Comparison of ENCODE assay signal across 8 cellular contexts in the genomic region with DNA sequence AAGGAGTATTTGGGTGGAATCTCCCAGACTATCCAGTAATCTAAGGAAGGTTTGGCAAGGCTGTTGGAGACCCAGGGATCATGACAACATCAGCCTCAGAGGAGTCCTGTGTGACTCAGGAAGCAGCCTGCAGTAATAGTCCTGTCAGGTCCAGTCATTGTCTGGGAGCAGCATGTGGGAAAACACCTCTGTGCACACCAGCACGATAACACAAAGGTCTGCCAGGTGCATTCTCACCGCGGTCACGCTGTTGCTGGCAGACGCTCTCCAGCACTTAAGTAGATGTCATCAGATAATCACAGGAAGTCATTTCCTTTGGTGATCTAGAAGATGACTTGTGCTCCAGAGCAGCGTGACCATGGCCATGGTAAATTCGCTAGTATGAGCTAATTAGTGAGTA.
DNase-seq lines count a peak whose midpoint lies in the region; ATAC-seq and TF ChIP-seq lines count a peak whose summit lies in the region.

No MANE protein-coding gene starts in this region.

- peak; percentile 70 for ATAC-seq in HG02852 (IDR thresholded peaks at IDR 0.05; ENCODE audit: unreplicated experiment)
- peak; percentile 86 for ATAC-seq in T-helper 17 cell
- no peak for ATAC-seq in HG03521 (IDR thresholded peaks at IDR 0.05; ENCODE audit: unreplicated experiment)

- no peaks in the 10 kb centered on the region for H3K9me3 Mint-ChIP-seq in immature natural killer cell

- H3K9me3 ChIP-seq in T-helper 17 cell (ENCODE audit: control insufficient read depth, low read length, poor library complexity, severe bottlenecking), result no peaks in the 10 kb centered on the region

- H3K27me3 Mint-ChIP-seq in T-helper 17 cell (no peaks in the 10 kb centered on the region), immature natural killer cell (ENCODE audit: low read depth in 3 of 3) (peaks cover 0 to 2% (median 0%) of the 10 kb centered on the region in 3 donors)

- H3K36me3 Mint-ChIP-seq in T-helper 17 cell (ENCODE audit: low read depth), result peaks cover 3% of the 10 kb centered on the region
- peaks cover 0 to 15% (median 0%) of the 10 kb centered on the region in 3 donors for H3K36me3 Mint-ChIP-seq in immature natural killer cell

- H3K4me3 Mint-ChIP-seq in T-helper 17 cell (peak overlapping the region; percentile 71), immature natural killer cell (peak overlapping the region in 4 of 5 donors; percentile 18 to 46 (median 28))

- H3K27ac Mint-ChIP-seq in T-helper 17 cell (peak overlapping the region; percentile 78), immature natural killer cell (peak overlapping the region; percentile 21 to 87 (median 62))

- TF ChIP-seq CTCF in GM10248 (IDR thresholded peaks at IDR 0.05; ENCODE audit: control extremely low read depth, extremely low read depth, low read depth, missing control alignments), result no peak

- peaks cover 19% of the 10 kb centered on the region for H3K4me1 Mint-ChIP-seq in T-helper 17 cell
- H3K4me1 Mint-ChIP-seq in immature natural killer cell, result peaks cover 43 to 53% of the 10 kb centered on the region in 2 donors

- POLR2A ChIA-PET in GM10248 (lab: Yijun Ruan, JAX), result no interaction called here

- CTCF ChIA-PET in GM10248 (lab: Yijun Ruan, JAX), result interaction anchor here (0.8 to 1.4 kb wide), 5 partner anchors 9 to 1067 kb away, joined by 3 to 6 read pairs (median 4); no protein-coding TSS in a partner anchor

- DNase-seq in GM10248 (ENCODE audit: extremely low spot score) (peak; percentile 43), T-helper 17 cell (peak in 2 of 3 donors; percentile 13), immature natural killer cell (peak; percentile 24 to 42 (median 39)), COLO829 (ENCODE audit: low spot score) (no peak), LoVo (ENCODE audit: low spot score) (no peak), NOMO-1 treated with dmso at 0.1 percent for 144 hours (lab: John Stamatoyannopoulos, UW; ENCODE audit: unreplicated experiment) (no peak)

Comparison
In these comparisons a context has a peak if more than half of its experiments do, and no peak if none do; other contexts are left out.
1. DNase-seq: peak in GM10248 (single experiment), T-helper 17 cell (2 of 3) and immature natural killer cell (3 of 3); none in COLO829 (single experiment), LoVo (single experiment) and NOMO-1 treated with dmso at 0.1 percent for 144 hours (single experiment).